8 cellular contexts compared by ENCODE assay signal in the genomic region with DNA sequence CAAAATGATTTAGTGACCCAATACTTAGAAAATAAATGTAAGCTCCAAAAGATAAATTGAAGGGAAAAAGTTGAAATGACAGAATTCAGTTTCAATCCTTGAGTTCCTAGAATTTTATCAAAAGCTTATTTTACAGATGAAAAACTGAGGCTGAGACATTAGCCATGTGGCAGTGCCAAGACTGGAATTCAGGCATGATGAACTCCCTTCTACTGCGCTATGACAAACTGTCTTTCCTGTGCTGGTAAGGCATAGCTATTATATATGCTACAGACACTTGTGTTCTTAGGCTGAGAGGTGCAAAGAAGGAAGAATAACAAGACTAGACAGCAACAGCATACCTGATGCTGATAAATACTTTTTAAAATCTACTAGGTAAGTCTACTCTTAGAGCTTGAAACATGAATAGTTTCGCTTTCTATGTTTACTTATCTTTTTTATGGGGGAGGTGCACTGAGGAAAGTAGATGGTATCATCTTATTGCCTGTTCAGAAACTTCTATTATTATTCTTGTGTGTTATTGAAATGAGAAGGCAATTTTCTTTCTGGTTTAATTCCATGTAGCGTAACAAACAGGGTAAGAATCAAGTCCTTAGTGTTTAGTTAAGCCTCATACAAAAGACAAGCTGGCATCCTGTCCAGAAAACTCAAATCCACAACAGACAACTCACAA. TPM values are rescaled to one million over a fixed set of nuclear protein-coding genes. Genes with fewer than 3 reads are reported as not detected.
DNase-seq lines count a peak whose midpoint lies in the region; ATAC-seq lines count a peak whose summit lies in the region.

No MANE protein-coding gene starts in this region.

- peak; percentile 35 for ATAC-seq in HG03354 (IDR thresholded peaks at IDR 0.05; ENCODE audit: poor library complexity, severe bottlenecking, unreplicated experiment)

- no peaks in the 10 kb centered on the region for H3K27me3 ChIP-seq in adipocyte (replicated peaks; ENCODE audit: control insufficient read depth, insufficient read depth, low read length)

- no peak for DNase-seq in activated CD4-positive, alpha-beta T cell treated with anti-CD3 and anti-CD28 coated beads, Interleukin-2, amount 10 ng/mL, durations not matched to agents 7 days and 5 days
- DNase-seq in activated CD4-positive, alpha-beta T cell treated with anti-CD3 and anti-CD28 coated beads for 1 hour: no peak
- peak; percentile 18 for DNase-seq in adipocyte (ENCODE audit: low read depth)
- DNase-seq in lung microvascular endothelial cell (ENCODE audit: low read depth in 2 of 2): peak; percentile 24 to 26
- DNase-seq in NCI-H510A (lab: John Stamatoyannopoulos, UW): no peak
- DNase-seq in COR-L47 (lab: John Stamatoyannopoulos, UW): no peak
- DNase-seq in H4 (ENCODE audit: low spot score): no peak

- no peaks in the 10 kb centered on the region for H3K36me3 ChIP-seq in adipocyte (ENCODE audit: control insufficient read depth, insufficient read depth, low read length, severe bottlenecking)

- H3K4me3 ChIP-seq in adipocyte (ENCODE audit: low read length): peak overlapping the region; percentile 98

- peak overlapping the region; percentile 99 for H3K9ac ChIP-seq in adipocyte (ENCODE audit: low read length)

- peak overlapping the region; percentile 96 for H3K27ac Mint-ChIP-seq in activated CD4-positive, alpha-beta T cell treated with anti-CD3 and anti-CD28 coated beads, Interleukin-2, amount 10 ng/mL, durations not matched to agents 7 days and 5 days

- peaks cover 8% of the 10 kb centered on the region for H3K27me3 Mint-ChIP-seq in activated CD4-positive, alpha-beta T cell treated with anti-CD3 and anti-CD28 coated beads, Interleukin-2, amount 10 ng/mL, durations not matched to agents 7 days and 5 days

- H3K9me3 Mint-ChIP-seq in activated CD4-positive, alpha-beta T cell treated with anti-CD3 and anti-CD28 coated beads, Interleukin-2, amount 10 ng/mL, durations not matched to agents 7 days and 5 days: peaks cover 4% of the 10 kb centered on the region

- CTCF ChIA-PET in activated CD4-positive, alpha-beta T cell treated with anti-CD3 and anti-CD28 coated beads, Interleukin-2, amount 10 ng/mL, durations not matched to agents 7 days and 5 days (lab: Charles Lee): interaction anchor here (1.2 to 3.2 kb wide), 3 partner anchors 11 to 17 kb away, joined by 3 to 12 read pairs (median 4); no protein-coding TSS in a partner anchor

- H3K4me1 ChIP-seq in adipocyte (ENCODE audit: control insufficient read depth, insufficient read depth, low read length): peaks cover 54% of the 10 kb centered on the region

- H3K9me3 ChIP-seq in adipocyte (ENCODE audit: control insufficient read depth, low read length): no peaks in the 10 kb centered on the region

- H3K4me1 Mint-ChIP-seq in activated CD4-positive, alpha-beta T cell treated with anti-CD3 and anti-CD28 coated beads, Interleukin-2, amount 10 ng/mL, durations not matched to agents 7 days and 5 days: peaks cover 47% of the 10 kb centered on the region

- POLR2A ChIA-PET in activated CD4-positive, alpha-beta T cell treated with anti-CD3 and anti-CD28 coated beads, Interleukin-2, amount 10 ng/mL, durations not matched to agents 7 days and 5 days (lab: Charles Lee): no interaction called here

- H3K4me3 Mint-ChIP-seq in activated CD4-positive, alpha-beta T cell treated with anti-CD3 and anti-CD28 coated beads, Interleukin-2, amount 10 ng/mL, durations not matched to agents 7 days and 5 days: peak overlapping the region; percentile 88

- H3K36me3 Mint-ChIP-seq in activated CD4-positive, alpha-beta T cell treated with anti-CD3 and anti-CD28 coated beads, Interleukin-2, amount 10 ng/mL, durations not matched to agents 7 days and 5 days (ENCODE audit: low read depth): peaks cover 30% of the 10 kb centered on the region

RNA-seq across cellular contexts. Expression of a gene that starts 1.8 kb away (rescaled TPM):
- total RNA-seq in activated CD4-positive, alpha-beta T cell treated with anti-CD3 and anti-CD28 coated beads, Interleukin-2, amount 10 ng/mL, durations not matched to agents 7 days and 5 days: 10 to 100 TPM; 24.8 to 24.9 TPM
- 3.9 and 8.3 TPM in 2 replicates for total RNA-seq in lung microvascular endothelial cell
- 2.0 and 3.5 TPM in 2 replicates for total RNA-seq in H4 (2014; rRNA removed; shearing (Covaris generic))

Comparison
In these comparisons a context has a peak if more than half of its experiments do, and no peak if none do; other contexts are left out.
1. DNase-seq: peak in adipocyte (single experiment) and lung microvascular endothelial cell (2 of 2); none in activated CD4-positive, alpha-beta T cell treated with anti-CD3 and anti-CD28 coated beads, Interleukin-2, amount 10 ng/mL, durations not matched to agents 7 days and 5 days (single experiment), activated CD4-positive, alpha-beta T cell treated with anti-CD3 and anti-CD28 coated beads for 1 hour (single experiment), NCI-H510A (single experiment), COR-L47 (single experiment) and H4 (single experiment).